ENCODE assay signal across 1 cellular context in the genomic region with DNA sequence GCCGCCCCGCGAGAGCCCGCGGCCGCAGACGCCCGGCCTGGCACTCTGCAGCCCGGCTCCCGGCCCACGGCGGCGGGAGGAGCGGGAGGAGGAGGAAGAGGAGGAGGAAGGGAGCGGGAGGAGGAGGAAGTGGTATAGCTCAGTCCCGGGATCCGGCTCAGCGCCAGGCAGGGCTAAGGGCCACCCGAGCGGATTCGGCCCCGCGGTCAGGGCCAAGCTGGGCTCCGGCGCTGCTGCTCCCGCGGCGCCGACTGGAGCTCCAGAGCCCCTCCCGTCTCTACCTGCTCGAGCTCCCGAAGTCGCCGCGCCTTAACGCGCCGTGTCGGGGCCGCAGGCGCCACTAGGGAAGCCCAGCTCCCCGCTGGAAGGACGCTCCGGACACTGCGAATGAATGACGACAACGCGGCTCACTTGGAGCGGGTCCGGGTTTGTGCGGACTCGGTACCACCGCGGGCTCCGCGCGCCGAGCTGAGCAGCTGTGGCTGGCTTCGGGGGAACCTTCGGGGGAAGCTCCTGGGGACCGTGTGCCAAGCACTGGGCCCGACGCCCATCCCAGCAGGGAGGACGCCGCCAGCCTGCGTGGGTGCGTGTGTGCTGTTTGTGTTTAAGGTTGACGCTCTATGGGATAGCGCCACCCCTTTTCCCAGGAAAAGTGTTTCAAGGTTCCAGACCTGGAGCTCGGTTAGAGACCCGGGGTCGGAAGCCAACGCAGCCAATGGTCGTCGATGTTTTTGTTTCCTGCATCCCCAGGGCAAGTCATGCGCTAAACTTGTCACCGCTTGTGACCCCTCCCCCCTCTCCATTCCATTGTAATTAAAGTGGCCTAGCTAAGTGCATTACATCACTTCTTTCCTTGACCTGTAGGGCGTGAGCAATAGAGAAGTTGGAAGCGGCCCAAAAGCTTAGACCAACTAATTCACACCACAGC.
TF ChIP-seq lines count a peak whose summit lies in the region.

A gene (minus strand): TSS at position 94 of the 928 bp plus-strand sequence. CDS start 340 bp downstream, outside the sequence.

TF ChIP-seq in HepG2, 621 proteins besides CTCF, POLR2A, EP300 and RAD21 (continued from another document and continues in another):
- TF ChIP-seq, protein P1, sequence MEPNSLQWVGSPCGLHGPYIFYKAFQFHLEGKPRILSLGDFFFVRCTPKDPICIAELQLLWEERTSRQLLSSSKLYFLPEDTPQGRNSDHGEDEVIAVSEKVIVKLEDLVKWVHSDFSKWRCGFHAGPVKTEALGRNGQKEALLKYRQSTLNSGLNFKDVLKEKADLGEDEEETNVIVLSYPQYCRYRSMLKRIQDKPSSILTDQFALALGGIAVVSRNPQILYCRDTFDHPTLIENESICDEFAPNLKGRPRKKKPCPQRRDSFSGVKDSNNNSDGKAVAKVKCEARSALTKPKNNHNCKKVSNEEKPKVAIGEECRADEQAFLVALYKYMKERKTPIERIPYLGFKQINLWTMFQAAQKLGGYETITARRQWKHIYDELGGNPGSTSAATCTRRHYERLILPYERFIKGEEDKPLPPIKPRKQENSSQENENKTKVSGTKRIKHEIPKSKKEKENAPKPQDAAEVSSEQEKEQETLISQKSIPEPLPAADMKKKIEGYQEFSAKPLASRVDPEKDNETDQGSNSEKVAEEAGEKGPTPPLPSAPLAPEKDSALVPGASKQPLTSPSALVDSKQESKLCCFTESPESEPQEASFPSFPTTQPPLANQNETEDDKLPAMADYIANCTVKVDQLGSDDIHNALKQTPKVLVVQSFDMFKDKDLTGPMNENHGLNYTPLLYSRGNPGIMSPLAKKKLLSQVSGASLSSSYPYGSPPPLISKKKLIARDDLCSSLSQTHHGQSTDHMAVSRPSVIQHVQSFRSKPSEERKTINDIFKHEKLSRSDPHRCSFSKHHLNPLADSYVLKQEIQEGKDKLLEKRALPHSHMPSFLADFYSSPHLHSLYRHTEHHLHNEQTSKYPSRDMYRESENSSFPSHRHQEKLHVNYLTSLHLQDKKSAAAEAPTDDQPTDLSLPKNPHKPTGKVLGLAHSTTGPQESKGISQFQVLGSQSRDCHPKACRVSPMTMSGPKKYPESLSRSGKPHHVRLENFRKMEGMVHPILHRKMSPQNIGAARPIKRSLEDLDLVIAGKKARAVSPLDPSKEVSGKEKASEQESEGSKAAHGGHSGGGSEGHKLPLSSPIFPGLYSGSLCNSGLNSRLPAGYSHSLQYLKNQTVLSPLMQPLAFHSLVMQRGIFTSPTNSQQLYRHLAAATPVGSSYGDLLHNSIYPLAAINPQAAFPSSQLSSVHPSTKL (CRISPR knock-in tag; IDR thresholded peaks at IDR 0.05) = peak; percentile 63
- no peak for TF ChIP-seq ZFAT (CRISPR knock-in tag; conservative IDR thresholded peaks at IDR 0.05)
- TF ChIP-seq TBL1XR1 (IDR thresholded peaks at IDR 0.05; ENCODE audit: borderline replicate concordance, low read length, partially characterized antibody) = no peak
- TF ChIP-seq, protein P2, sequence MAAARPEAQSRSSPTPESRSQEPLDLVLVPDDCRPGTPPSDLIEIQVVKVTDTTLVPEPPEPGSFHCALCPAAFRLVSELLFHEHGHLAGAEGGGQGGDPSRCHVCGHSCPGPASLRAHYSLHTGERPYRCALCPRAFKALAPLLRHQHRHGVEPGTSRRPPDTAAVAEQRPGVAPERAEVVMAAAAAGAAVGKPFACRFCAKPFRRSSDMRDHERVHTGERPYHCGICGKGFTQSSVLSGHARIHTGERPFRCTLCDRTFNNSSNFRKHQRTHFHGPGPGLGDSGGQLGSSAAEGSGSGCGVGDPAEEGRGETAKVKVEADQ (CRISPR knock-in tag; IDR thresholded peaks at IDR 0.05; ENCODE audit: borderline replicate concordance) = no peak; the same call in 1 of the 2 replicates
- no peak for TF ChIP-seq ZNF816 (CRISPR knock-in tag; IDR thresholded peaks at IDR 0.05; ENCODE audit: borderline replicate concordance)
- TF ChIP-seq, protein P3, sequence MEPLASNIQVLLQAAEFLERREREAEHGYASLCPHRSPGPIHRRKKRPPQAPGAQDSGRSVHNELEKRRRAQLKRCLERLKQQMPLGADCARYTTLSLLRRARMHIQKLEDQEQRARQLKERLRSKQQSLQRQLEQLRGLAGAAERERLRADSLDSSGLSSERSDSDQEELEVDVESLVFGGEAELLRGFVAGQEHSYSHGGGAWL (CRISPR knock-in tag; IDR thresholded peaks at IDR 0.05) = peak; percentile 29; the same call in 1 of the 2 replicates
- TF ChIP-seq HNRNPLL (IDR thresholded peaks at IDR 0.05; ENCODE audit: low read depth, low read length, poor library complexity, severe bottlenecking) = peak; percentile 61
- TF ChIP-seq ZNF709 (CRISPR knock-in tag; IDR thresholded peaks at IDR 0.05) = no peak
- TF ChIP-seq ZNF775 (CRISPR knock-in tag; IDR thresholded peaks at IDR 0.05; ENCODE audit: borderline replicate concordance) = no peak; the same call in 1 of the 2 replicates
- no peak for TF ChIP-seq NPAS2 (CRISPR knock-in tag; IDR thresholded peaks at IDR 0.05; ENCODE audit: borderline replicate concordance)
- TF ChIP-seq, protein P4, sequence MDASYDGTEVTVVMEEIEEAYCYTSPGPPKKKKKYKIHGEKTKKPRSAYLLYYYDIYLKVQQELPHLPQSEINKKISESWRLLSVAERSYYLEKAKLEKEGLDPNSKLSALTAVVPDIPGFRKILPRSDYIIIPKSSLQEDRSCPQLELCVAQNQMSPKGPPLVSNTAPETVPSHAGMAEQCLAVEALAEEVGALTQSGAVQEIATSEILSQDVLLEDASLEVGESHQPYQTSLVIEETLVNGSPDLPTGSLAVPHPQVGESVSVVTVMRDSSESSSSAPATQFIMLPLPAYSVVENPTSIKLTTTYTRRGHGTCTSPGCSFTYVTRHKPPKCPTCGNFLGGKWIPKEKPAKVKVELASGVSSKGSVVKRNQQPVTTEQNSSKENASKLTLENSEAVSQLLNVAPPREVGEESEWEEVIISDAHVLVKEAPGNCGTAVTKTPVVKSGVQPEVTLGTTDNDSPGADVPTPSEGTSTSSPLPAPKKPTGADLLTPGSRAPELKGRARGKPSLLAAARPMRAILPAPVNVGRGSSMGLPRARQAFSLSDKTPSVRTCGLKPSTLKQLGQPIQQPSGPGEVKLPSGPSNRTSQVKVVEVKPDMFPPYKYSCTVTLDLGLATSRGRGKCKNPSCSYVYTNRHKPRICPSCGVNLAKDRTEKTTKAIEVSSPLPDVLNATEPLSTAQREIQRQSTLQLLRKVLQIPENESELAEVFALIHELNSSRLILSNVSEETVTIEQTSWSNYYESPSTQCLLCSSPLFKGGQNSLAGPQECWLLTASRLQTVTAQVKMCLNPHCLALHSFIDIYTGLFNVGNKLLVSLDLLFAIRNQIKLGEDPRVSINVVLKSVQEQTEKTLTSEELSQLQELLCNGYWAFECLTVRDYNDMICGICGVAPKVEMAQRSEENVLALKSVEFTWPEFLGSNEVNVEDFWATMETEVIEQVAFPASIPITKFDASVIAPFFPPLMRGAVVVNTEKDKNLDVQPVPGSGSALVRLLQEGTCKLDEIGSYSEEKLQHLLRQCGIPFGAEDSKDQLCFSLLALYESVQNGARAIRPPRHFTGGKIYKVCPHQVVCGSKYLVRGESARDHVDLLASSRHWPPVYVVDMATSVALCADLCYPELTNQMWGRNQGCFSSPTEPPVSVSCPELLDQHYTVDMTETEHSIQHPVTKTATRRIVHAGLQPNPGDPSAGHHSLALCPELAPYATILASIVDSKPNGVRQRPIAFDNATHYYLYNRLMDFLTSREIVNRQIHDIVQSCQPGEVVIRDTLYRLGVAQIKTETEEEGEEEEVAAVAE (CRISPR knock-in tag; IDR thresholded peaks at IDR 0.05; ENCODE audit: borderline replicate concordance) = peak; percentile 66; the same call in 1 of the 2 replicates
- peak; percentile 8 for TF ChIP-seq ELF3 (CRISPR knock-in tag; IDR thresholded peaks at IDR 0.05)
- TF ChIP-seq MED8 (CRISPR knock-in tag; IDR thresholded peaks at IDR 0.05; ENCODE audit: insufficient replicate concordance) = no peak
- peak; percentile 66 for TF ChIP-seq HDAC2 (CRISPR knock-in tag; IDR thresholded peaks at IDR 0.05)
- TF ChIP-seq ZKSCAN1 (IDR thresholded peaks at IDR 0.05; ENCODE audit: low read length) = peak; percentile 68
- TF ChIP-seq NFATC3 (CRISPR knock-in tag; IDR thresholded peaks at IDR 0.05) = peak; percentile 55; the same call in 1 of the 2 replicates
- peak; percentile 60; the same call in 1 of the 2 replicates for TF ChIP-seq HOXA3 (CRISPR knock-in tag; IDR thresholded peaks at IDR 0.05)
- TF ChIP-seq, protein P5, sequence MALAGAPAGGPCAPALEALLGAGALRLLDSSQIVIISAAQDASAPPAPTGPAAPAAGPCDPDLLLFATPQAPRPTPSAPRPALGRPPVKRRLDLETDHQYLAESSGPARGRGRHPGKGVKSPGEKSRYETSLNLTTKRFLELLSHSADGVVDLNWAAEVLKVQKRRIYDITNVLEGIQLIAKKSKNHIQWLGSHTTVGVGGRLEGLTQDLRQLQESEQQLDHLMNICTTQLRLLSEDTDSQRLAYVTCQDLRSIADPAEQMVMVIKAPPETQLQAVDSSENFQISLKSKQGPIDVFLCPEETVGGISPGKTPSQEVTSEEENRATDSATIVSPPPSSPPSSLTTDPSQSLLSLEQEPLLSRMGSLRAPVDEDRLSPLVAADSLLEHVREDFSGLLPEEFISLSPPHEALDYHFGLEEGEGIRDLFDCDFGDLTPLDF (CRISPR knock-in tag; IDR thresholded peaks at IDR 0.05) = 0 out of 2 replicates have a peak, but pooled peaks have one; percentile 36
- peak; percentile 66; the same call in 1 of the 2 replicates for TF ChIP-seq ZBTB7B (CRISPR knock-in tag; IDR thresholded peaks at IDR 0.05)
- TF ChIP-seq SOX5 (CRISPR knock-in tag; IDR thresholded peaks at IDR 0.05; ENCODE audit: borderline replicate concordance) = peak; percentile 38
- no peak for TF ChIP-seq CHD2 (IDR thresholded peaks at IDR 0.05; ENCODE audit: low read depth, low read length)
- no peak; the same call in 1 of the 2 replicates for TF ChIP-seq ZNF564 (CRISPR knock-in tag; IDR thresholded peaks at IDR 0.05)
- TF ChIP-seq ZNF883 (CRISPR knock-in tag; IDR thresholded peaks at IDR 0.05; ENCODE audit: not compliant biosample characterization) = peak; percentile 31
- no peak for TF ChIP-seq IRX3 (CRISPR knock-in tag; IDR thresholded peaks at IDR 0.05; ENCODE audit: borderline replicate concordance, low read depth)
- TF ChIP-seq, protein P6, sequence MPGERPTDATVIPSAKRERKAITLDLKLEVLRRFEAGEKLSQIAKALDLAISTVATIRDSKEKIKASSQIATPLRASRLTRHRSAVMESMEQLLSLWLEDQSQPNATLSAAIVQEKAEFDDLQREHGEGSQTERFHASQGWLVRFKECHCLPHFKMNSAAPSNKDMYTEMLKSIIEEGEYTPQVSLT (CRISPR knock-in tag; IDR thresholded peaks at IDR 0.05; ENCODE audit: borderline replicate concordance, low read depth) = no peak
- no peak for TF ChIP-seq ZZZ3 (CRISPR knock-in tag; IDR thresholded peaks at IDR 0.05; ENCODE audit: borderline replicate concordance)
- peak; percentile 73 for TF ChIP-seq POLR2G (IDR thresholded peaks at IDR 0.05; ENCODE audit: low read depth, low read length)
- TF ChIP-seq ZNF430 (CRISPR knock-in tag; IDR thresholded peaks at IDR 0.05) = peak; percentile 90
- TF ChIP-seq, protein P7, sequence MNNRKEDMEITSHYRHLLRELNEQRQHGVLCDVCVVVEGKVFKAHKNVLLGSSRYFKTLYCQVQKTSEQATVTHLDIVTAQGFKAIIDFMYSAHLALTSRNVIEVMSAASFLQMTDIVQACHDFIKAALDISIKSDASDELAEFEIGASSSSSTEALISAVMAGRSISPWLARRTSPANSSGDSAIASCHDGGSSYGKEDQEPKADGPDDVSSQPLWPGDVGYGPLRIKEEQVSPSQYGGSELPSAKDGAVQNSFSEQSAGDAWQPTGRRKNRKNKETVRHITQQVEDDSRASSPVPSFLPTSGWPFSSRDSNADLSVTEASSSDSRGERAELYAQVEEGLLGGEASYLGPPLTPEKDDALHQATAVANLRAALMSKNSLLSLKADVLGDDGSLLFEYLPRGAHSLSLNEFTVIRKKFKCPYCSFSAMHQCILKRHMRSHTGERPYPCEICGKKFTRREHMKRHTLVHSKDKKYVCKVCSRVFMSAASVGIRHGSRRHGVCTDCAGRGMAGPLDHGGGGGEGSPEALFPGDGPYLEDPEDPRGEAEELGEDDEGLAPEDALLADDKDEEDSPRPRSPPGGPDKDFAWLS (CRISPR knock-in tag; IDR thresholded peaks at IDR 0.05; ENCODE audit: borderline replicate concordance) = no peak
- TF ChIP-seq ZNF75D (CRISPR knock-in tag; IDR thresholded peaks at IDR 0.05; ENCODE audit: borderline replicate concordance) = no peak
- no peak for TF ChIP-seq ZNF101 (CRISPR knock-in tag; IDR thresholded peaks at IDR 0.05; ENCODE audit: borderline replicate concordance, low read depth)
- TF ChIP-seq HDAC6 (IDR thresholded peaks at IDR 0.05; ENCODE audit: low read depth, low read length) = no peak
- TF ChIP-seq HES4 (CRISPR knock-in tag; IDR thresholded peaks at IDR 0.05; ENCODE audit: borderline replicate concordance) = peak; percentile 19; the same call in 1 of the 2 replicates
- TF ChIP-seq, protein P8, sequence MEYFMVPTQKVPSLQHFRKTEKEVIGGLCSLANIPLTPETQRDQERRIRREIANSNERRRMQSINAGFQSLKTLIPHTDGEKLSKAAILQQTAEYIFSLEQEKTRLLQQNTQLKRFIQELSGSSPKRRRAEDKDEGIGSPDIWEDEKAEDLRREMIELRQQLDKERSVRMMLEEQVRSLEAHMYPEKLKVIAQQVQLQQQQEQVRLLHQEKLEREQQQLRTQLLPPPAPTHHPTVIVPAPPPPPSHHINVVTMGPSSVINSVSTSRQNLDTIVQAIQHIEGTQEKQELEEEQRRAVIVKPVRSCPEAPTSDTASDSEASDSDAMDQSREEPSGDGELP (IDR thresholded peaks at IDR 0.05; ENCODE audit: borderline replicate concordance, low read depth) = 0 out of 2 replicates have a peak, but pooled peaks have one; percentile 6
- no peak for TF ChIP-seq MZF1 (CRISPR knock-in tag; IDR thresholded peaks at IDR 0.05; ENCODE audit: borderline replicate concordance)
- TF ChIP-seq ARNTL (CRISPR knock-in tag; IDR thresholded peaks at IDR 0.05) = no peak
- peak; percentile 4; the same call in 1 of the 2 replicates for TF ChIP-seq ZNF776 (CRISPR knock-in tag; IDR thresholded peaks at IDR 0.05)
- TF ChIP-seq, protein P9, sequence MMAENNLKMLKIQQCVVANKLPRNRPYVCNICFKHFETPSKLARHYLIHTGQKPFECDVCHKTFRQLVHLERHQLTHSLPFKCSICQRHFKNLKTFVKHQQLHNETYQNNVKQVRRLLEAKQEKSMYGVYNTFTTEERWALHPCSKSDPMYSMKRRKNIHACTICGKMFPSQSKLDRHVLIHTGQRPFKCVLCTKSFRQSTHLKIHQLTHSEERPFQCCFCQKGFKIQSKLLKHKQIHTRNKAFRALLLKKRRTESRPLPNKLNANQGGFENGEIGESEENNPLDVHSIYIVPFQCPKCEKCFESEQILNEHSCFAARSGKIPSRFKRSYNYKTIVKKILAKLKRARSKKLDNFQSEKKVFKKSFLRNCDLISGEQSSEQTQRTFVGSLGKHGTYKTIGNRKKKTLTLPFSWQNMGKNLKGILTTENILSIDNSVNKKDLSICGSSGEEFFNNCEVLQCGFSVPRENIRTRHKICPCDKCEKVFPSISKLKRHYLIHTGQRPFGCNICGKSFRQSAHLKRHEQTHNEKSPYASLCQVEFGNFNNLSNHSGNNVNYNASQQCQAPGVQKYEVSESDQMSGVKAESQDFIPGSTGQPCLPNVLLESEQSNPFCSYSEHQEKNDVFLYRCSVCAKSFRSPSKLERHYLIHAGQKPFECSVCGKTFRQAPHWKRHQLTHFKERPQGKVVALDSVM (CRISPR knock-in tag; IDR thresholded peaks at IDR 0.05) = 0 out of 2 replicates have a peak, but pooled peaks have one; percentile 12
- TF ChIP-seq ZSCAN9 (CRISPR knock-in tag; IDR thresholded peaks at IDR 0.05; ENCODE audit: borderline replicate concordance) = no peak
- TF ChIP-seq SMAD3 (CRISPR knock-in tag; IDR thresholded peaks at IDR 0.05) = 0 out of 2 replicates have a peak, but pooled peaks have one; percentile 20
